Comparison of ENCODE assay signal across 1 cellular context in the genomic region with DNA sequence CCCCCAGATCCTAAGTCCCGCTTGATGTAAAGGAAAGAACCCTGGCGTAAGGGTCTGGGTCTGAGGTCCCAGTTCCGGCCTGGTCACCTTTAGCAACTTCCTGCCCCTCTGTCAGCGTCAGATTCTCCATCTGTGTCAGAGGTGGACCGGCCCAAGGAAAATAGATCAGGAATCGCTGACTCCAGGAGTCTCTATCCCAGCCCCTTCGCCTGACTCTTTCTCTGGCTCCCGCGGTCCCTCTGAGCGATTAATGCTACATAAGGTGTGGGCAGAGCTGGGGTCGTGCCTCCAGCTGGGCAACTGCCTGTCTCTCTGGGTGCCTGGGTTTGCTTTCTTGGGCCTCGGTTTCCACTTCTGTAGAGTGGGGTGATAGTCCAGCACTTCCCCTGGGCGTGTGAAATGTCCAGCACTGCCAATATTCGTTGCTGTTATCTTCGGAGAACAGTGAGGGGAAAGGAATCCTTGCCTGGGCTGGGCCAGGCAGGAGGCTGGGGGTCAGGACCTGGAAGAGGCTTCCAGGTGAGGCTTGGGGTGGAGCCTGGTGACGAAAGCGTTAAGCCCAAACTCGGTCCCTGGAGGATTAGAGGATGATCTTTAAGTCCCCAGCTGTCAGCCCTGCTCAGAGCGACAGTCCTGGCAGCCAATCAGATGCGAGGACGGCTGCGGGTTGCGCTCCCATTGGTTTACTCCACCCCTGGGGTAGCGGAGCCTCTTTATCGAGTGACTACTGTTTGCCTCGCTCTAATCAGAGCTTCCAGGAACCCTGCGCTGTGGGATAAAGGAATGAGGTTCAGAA.
A peak's percentile ranks its signal among the peaks of the same experiment; 100 is the strongest.
TF ChIP-seq lines count a peak whose summit lies in the region.

No MANE protein-coding gene starts in this region.

TF ChIP-seq in IMR-90, 13 proteins besides CTCF, POLR2A, EP300 and RAD21:
- no peak for TF ChIP-seq RFX5 (IDR thresholded peaks at IDR 0.05; ENCODE audit: low read depth, low read length)
- TF ChIP-seq RCOR1 (IDR thresholded peaks at IDR 0.05; ENCODE audit: insufficient replicate concordance, low read length) = peak; percentile 91
- no peak for TF ChIP-seq CEBPB (IDR thresholded peaks at IDR 0.05; ENCODE audit: low read depth, low read length)
- no peak for TF ChIP-seq SMC3 (IDR thresholded peaks at IDR 0.05; ENCODE audit: low read depth, low read length)
- no peak for TF ChIP-seq NFE2L2 (IDR thresholded peaks at IDR 0.05; ENCODE audit: low read depth, low read length)
- peak; percentile 21; the same call in 1 of the 2 replicates for TF ChIP-seq MAFK (IDR thresholded peaks at IDR 0.05; ENCODE audit: low read depth, low read length)
- TF ChIP-seq, protein P1, sequence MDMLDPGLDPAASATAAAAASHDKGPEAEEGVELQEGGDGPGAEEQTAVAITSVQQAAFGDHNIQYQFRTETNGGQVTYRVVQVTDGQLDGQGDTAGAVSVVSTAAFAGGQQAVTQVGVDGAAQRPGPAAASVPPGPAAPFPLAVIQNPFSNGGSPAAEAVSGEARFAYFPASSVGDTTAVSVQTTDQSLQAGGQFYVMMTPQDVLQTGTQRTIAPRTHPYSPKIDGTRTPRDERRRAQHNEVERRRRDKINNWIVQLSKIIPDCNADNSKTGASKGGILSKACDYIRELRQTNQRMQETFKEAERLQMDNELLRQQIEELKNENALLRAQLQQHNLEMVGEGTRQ (IDR thresholded peaks at IDR 0.05; ENCODE audit: low read depth, low read length) = no peak
- TF ChIP-seq FOS (IDR thresholded peaks at IDR 0.05; ENCODE audit: low read depth, low read length) = peak; percentile 55; the same call in 1 of the 2 replicates
- TF ChIP-seq MAZ (IDR thresholded peaks at IDR 0.05; ENCODE audit: borderline replicate concordance, low read depth, low read length) = peak; percentile 24; the same call in 1 of the 2 replicates
